1 cellular context compared by ENCODE assay signal in genomic region chr5:179819296-179820126, GRCh38.
TF ChIP-seq lines count a peak whose summit lies in the region.

No MANE protein-coding gene starts in this region.

TF ChIP-seq in HepG2, 621 proteins besides CTCF, POLR2A, EP300 and RAD21 (continued from another document and continues in another):
- TF ChIP-seq KDM5B (CRISPR knock-in tag; IDR thresholded peaks at IDR 0.05; ENCODE audit: borderline replicate concordance) (peak; percentile 70; the same call in 1 of the 2 replicates), ZNF512 (CRISPR knock-in tag; IDR thresholded peaks at IDR 0.05) (no peak), REL (CRISPR knock-in tag; conservative IDR thresholded peaks at IDR 0.05) (no peak; the same call in 1 of the 2 replicates), ZFP62 (CRISPR knock-in tag; IDR thresholded peaks at IDR 0.05) (no peak), DMTF1 (CRISPR knock-in tag; IDR thresholded peaks at IDR 0.05) (no peak), ZNF24 (IDR thresholded peaks at IDR 0.05) (no peak), ZSCAN31 (CRISPR knock-in tag; IDR thresholded peaks at IDR 0.05; ENCODE audit: low read depth) (no peak; the same call in 1 of the 2 replicates), HNRNPK (IDR thresholded peaks at IDR 0.05; ENCODE audit: low read depth, low read length, poor library complexity, severe bottlenecking) (no peak), GFI1 (CRISPR knock-in tag; IDR thresholded peaks at IDR 0.05; ENCODE audit: borderline replicate concordance) (no peak; the same call in 1 of the 2 replicates), BRD4 (CRISPR knock-in tag; IDR thresholded peaks at IDR 0.05) (no peak), HOXA7 (CRISPR knock-in tag; IDR thresholded peaks at IDR 0.05) (no peak), FOXM1 (CRISPR knock-in tag; IDR thresholded peaks at IDR 0.05) (no peak), KAT2B (IDR thresholded peaks at IDR 0.05; ENCODE audit: borderline replicate concordance, low read depth, low read length) (no peak), RAD51 (IDR thresholded peaks at IDR 0.05; ENCODE audit: borderline replicate concordance) (no peak), MBNL3 (CRISPR knock-in tag; conservative IDR thresholded peaks at IDR 0.05) (no peak), HOXA3 (CRISPR knock-in tag; IDR thresholded peaks at IDR 0.05) (no peak; the same call in 1 of the 2 replicates), ZKSCAN5 (CRISPR knock-in tag; IDR thresholded peaks at IDR 0.05) (no peak), CBFB (CRISPR knock-in tag; IDR thresholded peaks at IDR 0.05) (no peak), HINFP (CRISPR knock-in tag; IDR thresholded peaks at IDR 0.05; ENCODE audit: low read depth) (no peak), ELF3 (CRISPR knock-in tag; IDR thresholded peaks at IDR 0.05) (peak; percentile 54; the same call in 1 of the 2 replicates), DNMT3B (CRISPR knock-in tag; conservative IDR thresholded peaks at IDR 0.05) (no peak; the same call in none of the 2 replicates), HOXD1 (CRISPR knock-in tag; IDR thresholded peaks at IDR 0.05) (peak; percentile 18; the same call in 1 of the 2 replicates), ZNF577 (CRISPR knock-in tag; IDR thresholded peaks at IDR 0.05; ENCODE audit: borderline replicate concordance, low read depth) (no peak), TCF7 (IDR thresholded peaks at IDR 0.05; ENCODE audit: low read depth) (no peak), CBX2 (IDR thresholded peaks at IDR 0.05; ENCODE audit: low read depth, low read length) (no peak), CBX2 (CRISPR knock-in tag; IDR thresholded peaks at IDR 0.05; ENCODE audit: low read depth) (no peak), ZNF547 (CRISPR knock-in tag; IDR thresholded peaks at IDR 0.05) (0 out of 2 replicates have a peak, but pooled peaks have one; percentile 15), KLF15 (CRISPR knock-in tag; IDR thresholded peaks at IDR 0.05; ENCODE audit: borderline replicate concordance) (no peak), RXRA (CRISPR knock-in tag; IDR thresholded peaks at IDR 0.05) (no peak; the same call in 1 of the 2 replicates), FOSL1 (CRISPR knock-in tag; IDR thresholded peaks at IDR 0.05; ENCODE audit: borderline replicate concordance) (peak; percentile 67; the same call in 1 of the 2 replicates), ETV6 (CRISPR knock-in tag; conservative IDR thresholded peaks at IDR 0.05) (no peak; the same call in 1 of the 2 replicates), ZNF34 (CRISPR knock-in tag; IDR thresholded peaks at IDR 0.05; ENCODE audit: borderline replicate concordance) (no peak), ZNF354B (CRISPR knock-in tag; IDR thresholded peaks at IDR 0.05) (no peak), ZBTB8A (CRISPR knock-in tag; IDR thresholded peaks at IDR 0.05; ENCODE audit: borderline replicate concordance, low read depth) (no peak), ZNF382 (CRISPR knock-in tag; IDR thresholded peaks at IDR 0.05; ENCODE audit: borderline replicate concordance) (no peak), MAFF (IDR thresholded peaks at IDR 0.05; ENCODE audit: low read depth, low read length) (peak; percentile 76; the same call in 1 of the 2 replicates), RBFOX2 (IDR thresholded peaks at IDR 0.05; ENCODE audit: low read depth, low read length) (peak; percentile 78), CEBPG (CRISPR knock-in tag; IDR thresholded peaks at IDR 0.05) (no peak), RFX3 (CRISPR knock-in tag; IDR thresholded peaks at IDR 0.05) (no peak), TBX3 (IDR thresholded peaks at IDR 0.05; ENCODE audit: borderline replicate concordance) (0 out of 2 replicates have a peak, but pooled peaks have one; percentile 29), ADNP (CRISPR knock-in tag; IDR thresholded peaks at IDR 0.05) (no peak), ASH2L (IDR thresholded peaks at IDR 0.05; ENCODE audit: insufficient read length, low read depth, low read length) (no peak), NR2C2 (CRISPR knock-in tag; IDR thresholded peaks at IDR 0.05; ENCODE audit: borderline replicate concordance) (no peak), RERE (CRISPR knock-in tag; IDR thresholded peaks at IDR 0.05; ENCODE audit: low read depth) (no peak; the same call in 1 of the 2 replicates), ZNF703 (CRISPR knock-in tag; IDR thresholded peaks at IDR 0.05; ENCODE audit: borderline replicate concordance) (no peak), ZNF10 (CRISPR knock-in tag; IDR thresholded peaks at IDR 0.05; ENCODE audit: borderline replicate concordance, low read depth) (no peak), ZFP36L1 (CRISPR knock-in tag; IDR thresholded peaks at IDR 0.05) (no peak), ZNF614 (CRISPR knock-in tag; IDR thresholded peaks at IDR 0.05; ENCODE audit: borderline replicate concordance) (no peak), MIXL1 (CRISPR knock-in tag; IDR thresholded peaks at IDR 0.05) (0 out of 2 replicates have a peak, but pooled peaks have one; percentile 17), ZBTB2 (CRISPR knock-in tag; IDR thresholded peaks at IDR 0.05; ENCODE audit: low read depth) (peak; percentile 21), ZNF331 (CRISPR knock-in tag; IDR thresholded peaks at IDR 0.05) (peak; percentile 53; the same call in 1 of the 2 replicates)
- TF ChIP-seq, protein P1, sequence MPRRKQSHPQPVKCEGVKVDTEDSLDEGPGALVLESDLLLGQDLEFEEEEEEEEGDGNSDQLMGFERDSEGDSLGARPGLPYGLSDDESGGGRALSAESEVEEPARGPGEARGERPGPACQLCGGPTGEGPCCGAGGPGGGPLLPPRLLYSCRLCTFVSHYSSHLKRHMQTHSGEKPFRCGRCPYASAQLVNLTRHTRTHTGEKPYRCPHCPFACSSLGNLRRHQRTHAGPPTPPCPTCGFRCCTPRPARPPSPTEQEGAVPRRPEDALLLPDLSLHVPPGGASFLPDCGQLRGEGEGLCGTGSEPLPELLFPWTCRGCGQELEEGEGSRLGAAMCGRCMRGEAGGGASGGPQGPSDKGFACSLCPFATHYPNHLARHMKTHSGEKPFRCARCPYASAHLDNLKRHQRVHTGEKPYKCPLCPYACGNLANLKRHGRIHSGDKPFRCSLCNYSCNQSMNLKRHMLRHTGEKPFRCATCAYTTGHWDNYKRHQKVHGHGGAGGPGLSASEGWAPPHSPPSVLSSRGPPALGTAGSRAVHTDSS (CRISPR knock-in tag; conservative IDR thresholded peaks at IDR 0.05), result no peak
- TF ChIP-seq, protein P2, sequence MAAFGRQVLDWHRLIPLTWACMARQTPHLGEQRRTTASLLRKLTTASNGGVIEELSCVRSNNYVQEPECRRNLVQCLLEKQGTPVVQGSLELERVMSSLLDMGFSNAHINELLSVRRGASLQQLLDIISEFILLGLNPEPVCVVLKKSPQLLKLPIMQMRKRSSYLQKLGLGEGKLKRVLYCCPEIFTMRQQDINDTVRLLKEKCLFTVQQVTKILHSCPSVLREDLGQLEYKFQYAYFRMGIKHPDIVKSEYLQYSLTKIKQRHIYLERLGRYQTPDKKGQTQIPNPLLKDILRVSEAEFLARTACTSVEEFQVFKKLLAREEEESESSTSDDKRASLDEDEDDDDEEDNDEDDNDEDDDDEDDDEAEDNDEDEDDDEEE (CRISPR knock-in tag; IDR thresholded peaks at IDR 0.05), result no peak
- TF ChIP-seq, protein P3, sequence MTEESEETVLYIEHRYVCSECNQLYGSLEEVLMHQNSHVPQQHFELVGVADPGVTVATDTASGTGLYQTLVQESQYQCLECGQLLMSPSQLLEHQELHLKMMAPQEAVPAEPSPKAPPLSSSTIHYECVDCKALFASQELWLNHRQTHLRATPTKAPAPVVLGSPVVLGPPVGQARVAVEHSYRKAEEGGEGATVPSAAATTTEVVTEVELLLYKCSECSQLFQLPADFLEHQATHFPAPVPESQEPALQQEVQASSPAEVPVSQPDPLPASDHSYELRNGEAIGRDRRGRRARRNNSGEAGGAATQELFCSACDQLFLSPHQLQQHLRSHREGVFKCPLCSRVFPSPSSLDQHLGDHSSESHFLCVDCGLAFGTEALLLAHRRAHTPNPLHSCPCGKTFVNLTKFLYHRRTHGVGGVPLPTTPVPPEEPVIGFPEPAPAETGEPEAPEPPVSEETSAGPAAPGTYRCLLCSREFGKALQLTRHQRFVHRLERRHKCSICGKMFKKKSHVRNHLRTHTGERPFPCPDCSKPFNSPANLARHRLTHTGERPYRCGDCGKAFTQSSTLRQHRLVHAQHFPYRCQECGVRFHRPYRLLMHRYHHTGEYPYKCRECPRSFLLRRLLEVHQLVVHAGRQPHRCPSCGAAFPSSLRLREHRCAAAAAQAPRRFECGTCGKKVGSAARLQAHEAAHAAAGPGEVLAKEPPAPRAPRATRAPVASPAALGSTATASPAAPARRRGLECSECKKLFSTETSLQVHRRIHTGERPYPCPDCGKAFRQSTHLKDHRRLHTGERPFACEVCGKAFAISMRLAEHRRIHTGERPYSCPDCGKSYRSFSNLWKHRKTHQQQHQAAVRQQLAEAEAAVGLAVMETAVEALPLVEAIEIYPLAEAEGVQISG (CRISPR knock-in tag; IDR thresholded peaks at IDR 0.05), result no peak
